8 cellular contexts compared by ENCODE assay signal in genomic region chr4:25863347-25863784, GRCh38. TPM values are rescaled to one million over a fixed set of nuclear protein-coding genes. Genes with fewer than 3 reads are reported as not detected.
DNase-seq lines count a peak whose midpoint lies in the region; ATAC-seq and TF ChIP-seq lines count a peak whose summit lies in the region.

No MANE protein-coding gene starts in this region.

- DNase-seq in activated CD4-positive, alpha-beta T cell treated with anti-CD3 and anti-CD28 coated beads for 48 hours = peak; percentile 32
- DNase-seq in activated CD4-positive, alpha-beta T cell treated with anti-CD3 and anti-CD28 coated beads for 1 hour = no peak
- peak; percentile 63 for DNase-seq in WTC11 (ENCODE audit: low spot score)
- no peak for DNase-seq in fibroblast of villous mesenchyme (ENCODE audit: low read depth)
- DNase-seq in middle frontal gyrus (ENCODE audit: extremely low spot score, low spot score) = no peak
- no peak for DNase-seq in A172 (ENCODE audit: low spot score)

- H2AFZ ChIP-seq in parathyroid adenoma = peak overlapping the region; percentile 76

- H3K4me1 ChIP-seq in parathyroid adenoma = peaks cover 19% of the 10 kb centered on the region

- H3K9ac ChIP-seq in parathyroid adenoma = no peak overlapping the region

- TF ChIP-seq CTCF in WTC11 (IDR thresholded peaks at IDR 0.05) (0 out of 2 replicates have a peak, but pooled peaks have one; percentile 12), fibroblast of villous mesenchyme (IDR thresholded peaks at IDR 0.05; ENCODE audit: insufficient read depth, low read depth, low read length) (no peak), parathyroid adenoma (IDR thresholded peaks at IDR 0.05) (peak; percentile 7)

- no peaks in the 10 kb centered on the region for H3K79me2 ChIP-seq in parathyroid adenoma

- H3K36me3 ChIP-seq in parathyroid adenoma (ENCODE audit: control insufficient read depth, insufficient read depth, low read length) = no peaks in the 10 kb centered on the region

- CTCF ChIA-PET in WTC11 (lab: Charles Lee) = interaction anchor here (2.0 to 2.2 kb wide), 3 partner anchors 21 to 130 kb away, joined by 4 to 6 read pairs (median 5); no protein-coding TSS in a partner anchor

- no peaks in the 10 kb centered on the region for H3K27me3 ChIP-seq in parathyroid adenoma (ENCODE audit: control insufficient read depth, insufficient read depth, low read length)

- H3K4me3 ChIP-seq in fibroblast of villous mesenchyme (ENCODE audit: low read depth, low read length) (peak overlapping the region; percentile 40), parathyroid adenoma (ENCODE audit: low read depth, low read length) (peak overlapping the region; percentile 25)

- peak overlapping the region; percentile 52 for H3K4me2 ChIP-seq in parathyroid adenoma (ENCODE audit: low read length)

- no peak overlapping the region for H3K27ac ChIP-seq in parathyroid adenoma

- H3K4me3 Mint-ChIP-seq in WTC11 = peak overlapping the region; percentile 79

- H3K4me1 Mint-ChIP-seq in WTC11 = peaks cover 46% of the 10 kb centered on the region

- H3K27ac Mint-ChIP-seq in WTC11 = no peak overlapping the region

- no peaks in the 10 kb centered on the region for H3K36me3 Mint-ChIP-seq in WTC11

- H3K9me3 ChIP-seq in parathyroid adenoma (ENCODE audit: control insufficient read depth, low read length) = no peaks in the 10 kb centered on the region

- ATAC-seq in WTC11 (peak; percentile 44), HG03097 (IDR thresholded peaks at IDR 0.05; ENCODE audit: low FRiP score, unreplicated experiment) (no peak)

- H3K9me3 Mint-ChIP-seq in WTC11 = no peaks in the 10 kb centered on the region

- H3K27me3 Mint-ChIP-seq in WTC11 (ENCODE audit: low read depth) = peaks cover 14% of the 10 kb centered on the region

- POLR2A ChIA-PET in WTC11 (lab: Charles Lee) = interaction anchor here (1.2 to 1.5 kb wide), 2 partner anchors 50 to 167 kb away, joined by 3 read pairs; no protein-coding TSS in a partner anchor

TF ChIP-seq in WTC11, 78 proteins besides CTCF, POLR2A, EP300 and RAD21:
- TF ChIP-seq E2F4 (CRISPR knock-in tag; IDR thresholded peaks at IDR 0.05; ENCODE audit: borderline replicate concordance, low read depth) (no peak), FOXP4 (CRISPR knock-in tag; IDR thresholded peaks at IDR 0.05) (no peak), ESRRA (CRISPR knock-in tag; IDR thresholded peaks at IDR 0.05; ENCODE audit: borderline replicate concordance) (no peak), NR1H2 (CRISPR knock-in tag; IDR thresholded peaks at IDR 0.05) (no peak), EMX1 (CRISPR knock-in tag; IDR thresholded peaks at IDR 0.05) (no peak), KAT7 (CRISPR knock-in tag; IDR thresholded peaks at IDR 0.05; ENCODE audit: borderline replicate concordance) (0 out of 2 replicates have a peak, but pooled peaks have one; percentile 48), ETV6 (CRISPR knock-in tag; IDR thresholded peaks at IDR 0.05) (0 out of 2 replicates have a peak, but pooled peaks have one; percentile 84), HMGXB4 (CRISPR knock-in tag; IDR thresholded peaks at IDR 0.05) (peak; percentile 64; the same call in 1 of the 2 replicates), TEAD1 (CRISPR knock-in tag; IDR thresholded peaks at IDR 0.05) (peak; percentile 58; the same call in 1 of the 2 replicates), MAX (CRISPR knock-in tag; IDR thresholded peaks at IDR 0.05) (peak; percentile 21; the same call in 1 of the 2 replicates), USF1 (CRISPR knock-in tag; IDR thresholded peaks at IDR 0.05) (peak; percentile 48; the same call in 1 of the 2 replicates), NFYB (CRISPR knock-in tag; conservative IDR thresholded peaks at IDR 0.05; ENCODE audit: low read depth) (no peak), ZNF423 (CRISPR knock-in tag; IDR thresholded peaks at IDR 0.05) (peak; percentile 24; the same call in 1 of the 2 replicates), CBFB (CRISPR knock-in tag; IDR thresholded peaks at IDR 0.05; ENCODE audit: low read depth) (no peak)

RNA-seq across cellular contexts. Expression of gene SEL1L3, which starts 0.6 kb away (rescaled TPM):
- total RNA-seq in WTC11 (2021) (31.5 to 36.3 TPM (median 35.1 TPM) in 3 replicates), fibroblast of villous mesenchyme (6.0 and 10.3 TPM in 2 replicates)
- total RNA-seq in A172 (2014; rRNA removed; shearing (Covaris generic)) = 66.6 and 67.0 TPM in 2 replicates

RNA-seq across cellular contexts. Expression of gene SMIM20, which starts 50.7 kb away (rescaled TPM):
- total RNA-seq in WTC11 (2021) (39.4 to 48.5 TPM (median 45.3 TPM) in 3 replicates), fibroblast of villous mesenchyme (23.3 and 24.2 TPM in 2 replicates)
- total RNA-seq in A172 (2014; rRNA removed; shearing (Covaris generic)) = 44.7 and 51.7 TPM in 2 replicates

Comparison
In these comparisons a context has a peak if more than half of its experiments do, and no peak if none do; other contexts are left out.
1. DNase-seq: peak in activated CD4-positive, alpha-beta T cell treated with anti-CD3 and anti-CD28 coated beads for 48 hours (single experiment) and WTC11 (single experiment); none in activated CD4-positive, alpha-beta T cell treated with anti-CD3 and anti-CD28 coated beads for 1 hour (single experiment), fibroblast of villous mesenchyme (single experiment), middle frontal gyrus (single experiment) and A172 (single experiment).